Comparison of ENCODE assay signal across 36 cellular contexts in the genomic region with DNA sequence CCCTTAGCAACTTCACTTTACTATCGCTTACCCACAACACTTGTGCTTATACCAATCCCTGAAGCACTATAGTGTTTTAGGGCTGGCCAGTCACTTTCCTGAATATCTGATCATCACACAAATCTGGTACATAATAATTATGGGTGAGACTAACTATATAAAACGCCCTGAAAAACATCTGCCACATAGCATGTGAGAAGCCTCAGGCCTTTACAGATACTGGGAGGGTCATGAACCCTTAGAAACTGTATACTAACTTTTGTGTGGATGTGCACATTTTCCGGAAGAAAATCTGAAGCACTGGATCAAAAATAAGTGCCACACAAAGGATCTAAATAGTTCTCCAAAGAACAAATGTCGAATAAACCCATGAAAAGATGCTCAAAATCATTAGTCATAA. TPM values are rescaled to one million over a fixed set of nuclear protein-coding genes. Genes with fewer than 3 reads are reported as not detected.
"Had no signal": no experiment of that assay in that cellular context is flagged by ENCODE, and none has a peak within 500 bp of the region (broad histone marks: within the 10 kb centered on the region; RNA-seq: fewer than 3 reads in every experiment).

No MANE protein-coding gene starts in this region.

- H3K27me3 ChIP-seq: MG63 had no signal

- H3K9me3 ChIP-seq: MG63 had no signal

- DNase-seq: Karpas-422, Kasumi-1, MG63, MM.1S, MV-4-11, NCI-H1048, NCI-H1092, NCI-H1092 treated with DMSO at 0.1 percent for 48 hours, NCI-H1105, NCI-H1105 treated with DMSO at 0.1 percent for 48 hours, NCI-H1417, NCI-H1417 treated with DMSO at 0.1 percent for 48 hours, NCI-H1436, NCI-H1436 treated with DMSO at 0.1 percent for 48 hours, NCI-H1694, NCI-H1694 treated with DMSO at 0.1 percent for 48 hours, NCI-H187, NCI-H187 treated with DMSO at 0.1 percent for 48 hours, NCI-H1930, NCI-H2029, NCI-H2029 treated with DMSO at 0.1 percent for 48 hours, NCI-H2081, NCI-H2081 treated with DMSO at 0.1 percent for 48 hours, NCI-H2107, NCI-H2171, NCI-H2171 treated with DMSO at 0.1 percent for 48 hours, NCI-H2227 treated with DMSO at 0.1 percent for 48 hours, NCI-H226, NCI-H345, NCI-H446, NCI-H446 treated with DMSO at 0.1 percent for 48 hours, NCI-H510A, NCI-H510A treated with DMSO at 0.1 percent for 48 hours, NCI-H524 had no signal

- H3K4me3 ChIP-seq: MG63 had no signal

- H3K36me3 ChIP-seq: MG63 had no signal

RNA-seq across cellular contexts. Expression of gene TRPM6, which starts 11.1 kb away (rescaled TPM):
- total RNA-seq: LHCN-M2, MCF 10A had no signal
